In the genomic region with DNA sequence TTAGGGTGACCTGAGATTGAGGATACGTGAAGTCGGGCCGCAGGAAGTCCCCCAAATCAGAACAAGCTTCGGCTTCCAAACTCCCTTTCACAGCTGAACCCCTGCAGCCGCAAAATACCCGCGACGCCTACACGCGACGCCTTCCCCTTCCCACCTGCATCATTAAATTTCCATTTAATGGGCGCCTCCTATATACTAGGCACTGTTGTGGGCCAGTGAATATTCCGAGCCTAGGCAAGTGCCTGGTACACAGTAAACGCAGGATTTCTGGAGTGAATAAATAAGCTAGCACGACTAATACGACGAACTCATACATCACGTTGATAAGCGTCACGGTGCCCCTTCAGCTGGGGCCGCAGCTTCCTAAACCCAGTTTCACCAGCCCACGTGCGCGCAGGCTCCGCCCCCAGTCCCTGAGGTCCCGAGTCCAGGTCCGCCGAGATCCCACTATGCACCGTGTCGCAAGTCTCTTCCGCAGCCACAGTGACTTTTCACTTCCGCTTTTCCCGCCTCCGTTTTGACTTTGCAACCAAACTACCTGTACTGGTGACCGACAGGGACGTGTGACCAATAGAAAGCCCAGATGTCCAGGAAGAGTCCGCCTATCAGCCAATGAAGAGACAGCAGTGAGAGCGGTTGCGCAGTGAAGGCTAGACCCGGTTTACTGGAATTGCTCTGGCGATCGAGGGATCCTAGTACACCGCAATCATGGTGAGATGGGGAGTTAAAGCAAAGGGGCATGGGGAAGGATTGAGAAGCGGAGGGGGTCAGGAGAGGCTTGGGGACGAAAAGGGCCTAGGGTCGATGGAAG, we compare ENCODE assay signal across 8 cellular contexts. TPM values are rescaled to one million over a fixed set of nuclear protein-coding genes. Genes with fewer than 3 reads are reported as not detected.
A peak's percentile ranks its signal among the peaks of the same experiment; 100 is the strongest.
DNase-seq lines count a peak whose midpoint lies in the region; ATAC-seq, FAIRE-seq and TF ChIP-seq lines count a peak whose summit lies in the region.

A gene (plus strand): TSS at position 623 of the 811 bp plus-strand sequence. CDS start 86 bp downstream, at position 709.

- TF ChIP-seq EP300 in H1 (IDR thresholded peaks at IDR 0.05; ENCODE audit: borderline replicate concordance in 1 of 2, low read depth in 2 of 2, low read length in 2 of 2), result no peak

- peak within 1 kb of the TSS; percentile 79 for H3K4me3 Mint-ChIP-seq in Caco-2 (ENCODE audit: unreplicated experiment)

- CTCF ChIA-PET in Caco-2 (lab: Charles Lee) (interaction anchor here (1.0 to 1.2 kb wide), 2 partner anchors 75 to 194 kb away, joined by 4 read pairs; no protein-coding TSS in a partner anchor), H1 (lab: Charles Lee; ENCODE audit: partially characterized antibody) (interaction anchor here (0.6 to 2.5 kb wide), 8 partner anchors 10 to 117 kb away, joined by 3 to 10 read pairs (median 4); no protein-coding TSS in a partner anchor)

- H3K4me3 ChIP-seq in Caco-2 (ENCODE audit: low read depth, low read length) (peak within 1 kb of the TSS; percentile 90), H1 (ENCODE audit: extremely low read depth in 1 of 4, insufficient read depth in 2 of 4, low read depth in 3 of 4, low read length in 4 of 4) (peak within 1 kb of the TSS; percentile 86 to 99 (median 90)), mesenchymal stem cell (ENCODE audit: insufficient read depth in 1 of 2, low read depth in 1 of 2, low read length in 2 of 2) (peak within 1 kb of the TSS; percentile 74 to 88)

- no peaks in the 10 kb centered on the region for H3K27me3 ChIP-seq in Caco-2 (replicated peaks; ENCODE audit: control insufficient read depth, insufficient read depth, low read length)
- peaks cover 0 to 11% (median 5%) of the 10 kb centered on the region in 4 experiments; a peak in 5 of 7 replicates for H3K27me3 ChIP-seq in H1 (replicated peaks in 1 of 4; ENCODE audit: control insufficient read depth in 3 of 4, extremely low read depth in 1 of 4, insufficient read depth in 3 of 4, low read length in 3 of 4)
- no peaks in the 10 kb centered on the region for H3K27me3 ChIP-seq in mesenchymal stem cell (ENCODE audit: control insufficient read depth in 1 of 2, insufficient read depth in 1 of 2, low read length in 2 of 2)

- peak within 1 kb of the TSS; percentile 68; the same call in 1 of the 2 replicates for H2AFZ ChIP-seq in H1 (ENCODE audit: low read length)
- H2AFZ ChIP-seq in mesenchymal stem cell (ENCODE audit: low read depth, low read length), result peak within 1 kb of the TSS; percentile 66

- H3K36me3 ChIP-seq in Caco-2 (ENCODE audit: control insufficient read depth, insufficient read depth, low read length), result no peaks in the 10 kb centered on the region; the same call in 1 of the 2 replicates
- H3K36me3 ChIP-seq in H1 (ENCODE audit: control insufficient read depth in 2 of 4, insufficient read depth in 4 of 4, low read length in 3 of 4), result peaks cover 5 to 16% (median 12%) of the 10 kb centered on the region in 4 experiments; a peak in 7 of 8 replicates
- peaks cover 35 to 36% of the 10 kb centered on the region in 2 experiments for H3K36me3 ChIP-seq in mesenchymal stem cell (ENCODE audit: control insufficient read depth in 1 of 2, insufficient read depth in 2 of 2, low read depth in 1 of 2, low read length in 2 of 2)

- H2BK120ac ChIP-seq in H1 (replicated peaks; ENCODE audit: low read depth, low read length) (peak within 1 kb of the TSS; percentile 7), mesenchymal stem cell (ENCODE audit: low read depth, low read length) (no peak within 1 kb of the TSS)

- no peak within 1 kb of the TSS for H3K14ac ChIP-seq in H1 (ENCODE audit: insufficient read length)
- peak within 1 kb of the TSS in 1 of 2 experiments; percentile 35 for H3K14ac ChIP-seq in mesenchymal stem cell (ENCODE audit: low read length in 2 of 2)

- H2AK5ac ChIP-seq in H1 (ENCODE audit: low read depth, low read length) (peak within 1 kb of the TSS; percentile 18; the same call in 1 of the 2 replicates), mesenchymal stem cell (ENCODE audit: low read length, severe bottlenecking) (no peak within 1 kb of the TSS)

- H2BK5ac ChIP-seq in H1 (ENCODE audit: low read depth, low read length) (peak within 1 kb of the TSS; percentile 96), mesenchymal stem cell (ENCODE audit: low read depth, low read length, poor library complexity, severe bottlenecking) (no peak within 1 kb of the TSS)

- no peak within 1 kb of the TSS for H3K23ac ChIP-seq in H1 (ENCODE audit: insufficient read length)
- peak within 1 kb of the TSS; percentile 32 to 71 for H3K23ac ChIP-seq in mesenchymal stem cell (ENCODE audit: low read length in 2 of 2)

- ATAC-seq in GM21390 (IDR thresholded peaks at IDR 0.05; ENCODE audit: unreplicated experiment), result peak; percentile 75

- POLR2A ChIA-PET in Caco-2 (lab: Charles Lee) (interaction anchor here (0.6 to 1.2 kb wide), 3 partner anchors 102 to 243 kb away, joined by 3 to 7 read pairs (median 3); a partner anchor contains a TSS), H1 (lab: Charles Lee; ENCODE audit: partially characterized antibody) (interaction anchor here (0.6 to 3.6 kb wide), 17 partner anchors 9 to 699 kb away, joined by 3 to 22 read pairs (median 4); a partner anchor contains a TSS)

- H3K27ac ChIP-seq in H1 (ENCODE audit: low read depth, low read length) (peak within 1 kb of the TSS; percentile 67; the same call in 1 of the 2 replicates), mesenchymal stem cell (ENCODE audit: low read length, poor library complexity, severe bottlenecking) (peak within 1 kb of the TSS; percentile 39)

- H3K4me2 ChIP-seq in H1 (ENCODE audit: insufficient read depth in 1 of 2, low read depth in 2 of 2, low read length in 2 of 2) (peak within 1 kb of the TSS; percentile 89 to 96), mesenchymal stem cell (ENCODE audit: low read length, poor library complexity, severe bottlenecking) (peak within 1 kb of the TSS; percentile 96)

- BruUV-seq in Caco-2 (replicated peaks; lab: Mats Ljungman, UMichigan), result TSS peak; percentile 58

- H3K9me3 Mint-ChIP-seq in Caco-2 (ENCODE audit: unreplicated experiment), result no peaks in the 10 kb centered on the region

- intact Hi-C loops in Caco-2 (cut with micrococcal nuclease; ENCODE audit: unreplicated experiment), result loop anchor here (1.0 to 5.0 kb wide), 2 partner anchors 47 to 400 kb away; a partner anchor contains a TSS

- H3K56ac ChIP-seq in H1 (replicated peaks; ENCODE audit: insufficient read length, low read depth, low read length), result peak within 1 kb of the TSS; percentile 85

- WGBS in H1 (ENCODE audit: extremely low coverage in 1 of 2, insufficient coverage in 1 of 2, insufficient read length in 1 of 2, insufficient replicate concordance in 2 of 2, low coverage in 1 of 2, low lambda C conversion rate in 2 of 2, missing lambda C conversion rate in 1 of 2), 2 experiments, result 1% methylated on average over 46 of the region's 46 CpGs; no CpG with 5 or more reads in 1 of the 2 experiments
- under 1% methylated on average over 46 of the region's 46 CpGs for WGBS in mesenchymal stem cell

- peak in 1 of 2 experiments; percentile 75; a peak in 1 of 3 replicates for TF ChIP-seq POLR2A in H1 (IDR thresholded peaks at IDR 0.05; ENCODE audit: control extremely low read depth in 1 of 2, low read depth in 2 of 2, low read length in 2 of 2)

- peak within 1 kb of the TSS; percentile 62 for H4K8ac ChIP-seq in H1 (ENCODE audit: extremely low read depth, insufficient read depth, low read length)
- H4K8ac ChIP-seq in mesenchymal stem cell (ENCODE audit: low read length), result peak within 1 kb of the TSS; percentile 94

- H3K79me1 ChIP-seq in H1 (ENCODE audit: low read depth, low read length) (peaks cover 2% of the 10 kb centered on the region; the same call in 1 of the 2 replicates), mesenchymal stem cell (replicated peaks; ENCODE audit: low read length, poor library complexity, severe bottlenecking) (peaks cover 15% of the 10 kb centered on the region)

- no peak within 1 kb of the TSS; the same call in 1 of the 2 replicates for H2BK20ac ChIP-seq in H1 (ENCODE audit: low read length)

- DNase-seq in Caco-2, result peak; percentile 98 to 100
- peak in 75 of 76 experiments; percentile 68 to 99 (median 97) for DNase-seq in HUDEP-2 (lab: John Stamatoyannopoulos, UW; ENCODE audit: unreplicated experiment in 76 of 76)
- peak; percentile 100 for DNase-seq in NOMO-1 treated with dmso at 0.1 percent for 144 hours (lab: John Stamatoyannopoulos, UW; ENCODE audit: unreplicated experiment)
- peak; percentile 74 to 91 (median 84) for DNase-seq in activated CD8-positive, alpha-beta memory T cell treated with anti-CD3 and anti-CD28 coated beads for 48 hours (ENCODE audit: low read depth in 2 of 3, low spot score in 2 of 3)
- peak; percentile 88 to 96 for DNase-seq in H1 (ENCODE audit: low read depth in 1 of 2, low spot score in 2 of 2)
- peak; percentile 100 for DNase-seq in mesenchymal stem cell
- DNase-seq in stimulated activated CD8-positive, alpha-beta memory T cell treated with anti-CD3 and anti-CD28 coated beads, Interleukin-12 subunit alpha, Interleukin-12 subunit beta, amount 100 ng/mL, for 24 hours (ENCODE audit: extremely low read depth), result peak; percentile 94

- H3K27ac Mint-ChIP-seq in Caco-2 (ENCODE audit: unreplicated experiment), result peak within 1 kb of the TSS; percentile 80

- H3K18ac ChIP-seq in H1 (ENCODE audit: extremely low read depth, low read length) (peak within 1 kb of the TSS; percentile 81), mesenchymal stem cell (ENCODE audit: low read depth in 1 of 2, low read length in 2 of 2) (peak within 1 kb of the TSS; percentile 54 to 96)

- peaks cover 0 to 16% of the 10 kb centered on the region in 2 experiments; a peak in 3 of 4 replicates for H3K79me2 ChIP-seq in H1 (ENCODE audit: control insufficient read depth in 1 of 2, insufficient read depth in 2 of 2, low read length in 2 of 2)

- H2BK12ac ChIP-seq in H1 (ENCODE audit: low read depth, low read length), result peak within 1 kb of the TSS; percentile 70; the same call in 1 of the 2 replicates
- H2BK12ac ChIP-seq in mesenchymal stem cell (ENCODE audit: low read length in 2 of 2), result peak within 1 kb of the TSS in 1 of 2 experiments; percentile 47

- peak within 1 kb of the TSS; percentile 70 to 88 (median 84) for H3K9ac ChIP-seq in H1 (replicated peaks in 1 of 4; ENCODE audit: extremely low read depth in 1 of 4, low read depth in 3 of 4, low read length in 3 of 4)
- H3K9ac ChIP-seq in mesenchymal stem cell (ENCODE audit: low read length), result peak within 1 kb of the TSS; percentile 95

- peak within 1 kb of the TSS; percentile 87 for H4K5ac ChIP-seq in H1 (ENCODE audit: insufficient read length, low read depth, low read length)

- H4K20me1 ChIP-seq in H1 (replicated peaks in 1 of 2; ENCODE audit: control insufficient read depth in 1 of 2, insufficient read depth in 2 of 2, low read length in 2 of 2), result peaks cover 0 to 5% of the 10 kb centered on the region in 2 experiments

- FAIRE-seq in H1 (lab: Jason Lieb, UNC), result no peak

- peaks cover 34% of the 10 kb centered on the region for H3K23me2 ChIP-seq in H1 (ENCODE audit: low read depth, low read length)

- H3K4me1 ChIP-seq in Caco-2 (peaks cover 13% of the 10 kb centered on the region), H1 (replicated peaks in 1 of 4; ENCODE audit: control insufficient read depth in 3 of 4, insufficient read depth in 4 of 4, low read length in 3 of 4) (peaks cover 0 to 5% (median 3%) of the 10 kb centered on the region in 4 experiments; a peak in 4 of 7 replicates), mesenchymal stem cell (ENCODE audit: control insufficient read depth, insufficient read depth, low read depth, low read length) (peaks cover 29% of the 10 kb centered on the region)

- H3K9me3 ChIP-seq in Caco-2 (no peaks in the 10 kb centered on the region), H1 (ENCODE audit: insufficient read depth in 2 of 2, low read depth in 1 of 2, low read length in 1 of 2) (no peaks in the 10 kb centered on the region), mesenchymal stem cell (ENCODE audit: control insufficient read depth, low read length) (no peaks in the 10 kb centered on the region)

- peak within 1 kb of the TSS; percentile 82 for H3K4ac ChIP-seq in H1 (replicated peaks; ENCODE audit: insufficient read length, low read depth, low read length)
- H3K4ac ChIP-seq in mesenchymal stem cell (ENCODE audit: low read depth in 1 of 2, low read length in 2 of 2), result peak within 1 kb of the TSS; percentile 63 to 86

- H3K36me3 Mint-ChIP-seq in Caco-2 (ENCODE audit: insufficient read depth, unreplicated experiment), result peaks cover 66% of the 10 kb centered on the region

- TF ChIP-seq RAD21 in H1 (IDR thresholded peaks at IDR 0.05 in 1 of 2, conservative IDR thresholded peaks at IDR 0.05 in 1 of 2; ENCODE audit: low read depth in 2 of 2, low read length in 2 of 2), result no peak

- H4K91ac ChIP-seq in H1 (replicated peaks; ENCODE audit: insufficient read length, low read length) (peak within 1 kb of the TSS; percentile 49), mesenchymal stem cell (ENCODE audit: low read length) (peak within 1 kb of the TSS; percentile 87)

- H2BK15ac ChIP-seq in H1 (ENCODE audit: low read length) (peak within 1 kb of the TSS; percentile 40; the same call in 1 of the 2 replicates), mesenchymal stem cell (ENCODE audit: low read depth, poor library complexity, severe bottlenecking) (peak within 1 kb of the TSS; percentile 89)

- TF ChIP-seq CTCF in Caco-2 (IDR thresholded peaks at IDR 0.05; ENCODE audit: insufficient read depth in 1 of 2, low read depth in 1 of 2, low read length in 1 of 2, severe bottlenecking in 1 of 2, unreplicated experiment in 1 of 2) (no peak), H1 (IDR thresholded peaks at IDR 0.05; ENCODE audit: control extremely low read depth in 1 of 3, insufficient read depth in 1 of 3, low read depth in 1 of 3, low read length in 3 of 3) (0 out of 4 replicates have a peak, but pooled peaks of 1 of the 3 experiments have one; percentile 3)

- peaks cover 2% of the 10 kb centered on the region for H3K27me3 Mint-ChIP-seq in Caco-2 (ENCODE audit: insufficient read depth, unreplicated experiment)

- H3K4me1 Mint-ChIP-seq in Caco-2 (ENCODE audit: low read depth, unreplicated experiment), result peaks cover 18% of the 10 kb centered on the region

RNA-seq across cellular contexts. Expression of the gene that starts here (rescaled TPM):
- total RNA-seq in Caco-2 (2022), result 427 and 465 TPM in 2 replicates
- 291 and 301 TPM in 2 replicates for total RNA-seq in H1 (2021; fragmentation: NEBNext Ultra II Directional; extraction: Animal tissue kit (Norgen Biotek cat#: 25700))
- 866 and 914 TPM in 2 replicates for polyA plus RNA-seq in H1 (2011; rRNA removed)
- 619 TPM for polyA plus RNA-seq in H1 (2011; cell fraction: cytosol; rRNA removed)
- 473 TPM for polyA plus RNA-seq in H1 (2011; cell fraction: nucleus; rRNA removed)
- 334 to 383 TPM (median 362 TPM) in 4 replicates for polyA plus RNA-seq in H1 (2012, experiment 1 of 2)
- 693 TPM for polyA plus RNA-seq in H1 (2012, experiment 2 of 2)
- polyA plus RNA-seq in H1 (2013, experiment 1 of 2), result 292 TPM
- polyA plus RNA-seq in H1 (2013, experiment 2 of 2), result 289 TPM
- polyA minus RNA-seq in H1 (2011; rRNA and poly(A)+ RNA removed), result 275 and 292 TPM in 2 replicates
- 96.6 TPM for polyA minus RNA-seq in H1 (2011; cell fraction: cytosol; rRNA and poly(A)+ RNA removed)
- polyA minus RNA-seq in H1 (2011; cell fraction: nucleus; rRNA and poly(A)+ RNA removed), result 86.6 TPM
- 203 TPM for polyA plus RNA-seq in mesenchymal stem cell (2013, experiment 1 of 2)
- polyA plus RNA-seq in mesenchymal stem cell (2013, experiment 2 of 2), result 206 TPM

Comparison
In these comparisons a context has a peak if more than half of its experiments do, and no peak if none do; other contexts are left out.
1. Peak in every context shown above with its lines: DNase-seq, ATAC-seq, H3K4me3 ChIP-seq and H3K27ac ChIP-seq.